Comparison of ENCODE assay signal across 10 cellular contexts in genomic region chr2:143581989-143582719, GRCh38.
DNase-seq lines count a peak whose midpoint lies in the region; ATAC-seq and TF ChIP-seq lines count a peak whose summit lies in the region.
"Had no signal": no experiment of that assay in that cellular context is flagged by ENCODE, and none has a peak within 500 bp of the region (broad histone marks: within the 10 kb centered on the region; RNA-seq: fewer than 3 reads in every experiment).

No MANE protein-coding gene starts in this region.

- ATAC-seq in GM18873 (IDR thresholded peaks at IDR 0.05; ENCODE audit: low FRiP score, unreplicated experiment) = no peak
- no peak for ATAC-seq in activated CD4-positive, alpha-beta T cell treated with anti-CD3 and anti-CD28 coated beads for 36 hours

- no peaks in the 10 kb centered on the region for H3K4me1 ChIP-seq in smooth muscle cell (ENCODE audit: low read depth)

- no peaks in the 10 kb centered on the region for H3K79me2 ChIP-seq in smooth muscle cell (ENCODE audit: low read depth)

- intact Hi-C loops in activated CD4-positive, alpha-beta memory T cell treated with anti-CD3 and anti-CD28 coated beads for 36 hours (cut with micrococcal nuclease) = no loop called here
- intact Hi-C loops in activated CD4-positive, alpha-beta T cell treated with anti-CD3 and anti-CD28 coated beads for 36 hours (cut with DNase I, micrococcal nuclease) = no loop called here

- no peak for DNase-seq in activated CD4-positive, alpha-beta memory T cell treated with anti-CD3 and anti-CD28 coated beads for 36 hours
- no peak for DNase-seq in activated CD4-positive, alpha-beta memory T cell treated with anti-CD3 and anti-CD28 coated beads, Interleukin-2, amount 10 ng/mL, durations not matched to agents 7 days and 5 days
- peak; percentile 5 for DNase-seq in NCI-H524 treated with DMSO at 0.1 percent for 48 hours (lab: John Stamatoyannopoulos, UW)
- DNase-seq in fibroblast of mammary gland (ENCODE audit: low read depth) = peak; percentile 24
- DNase-seq in smooth muscle cell (lab: John Stamatoyannopoulos, UW; ENCODE audit: unreplicated experiment) = no peak
- DNase-seq in nephron progenitor cell = no peak
- no peak for DNase-seq in activated CD4-positive, alpha-beta T cell treated with anti-CD3 and anti-CD28 coated beads for 36 hours
- DNase-seq: immature natural killer cell had no signal

- H3K4me3 ChIP-seq in fibroblast of mammary gland (ENCODE audit: control insufficient read depth, low read depth, low read length) (no peak overlapping the region), smooth muscle cell (no peak overlapping the region)

- H3K9ac ChIP-seq in smooth muscle cell (ENCODE audit: low read depth) = no peak overlapping the region

- H3K4me2 ChIP-seq in smooth muscle cell = peak overlapping the region; percentile 36

- POLR2A ChIA-PET in activated CD4-positive, alpha-beta memory T cell treated with anti-CD3 and anti-CD28 coated beads for 36 hours (lab: Charles Lee) = no interaction called here
- POLR2A ChIA-PET in activated CD4-positive, alpha-beta memory T cell treated with anti-CD3 and anti-CD28 coated beads, Interleukin-2, amount 10 ng/mL, durations not matched to agents 7 days and 5 days (lab: Charles Lee) = no interaction called here
- POLR2A ChIA-PET in activated CD4-positive, alpha-beta T cell treated with anti-CD3 and anti-CD28 coated beads for 36 hours (lab: Charles Lee) = no interaction called here

- H3K36me3 ChIP-seq in smooth muscle cell (ENCODE audit: low read depth) = no peaks in the 10 kb centered on the region

- H3F3A ChIP-seq in smooth muscle cell (ENCODE audit: low read depth) = no peaks in the 10 kb centered on the region

- peak overlapping the region; percentile 60 for H3K27ac Mint-ChIP-seq in activated CD4-positive, alpha-beta memory T cell treated with anti-CD3 and anti-CD28 coated beads for 36 hours
- no peak overlapping the region for H3K27ac Mint-ChIP-seq in activated CD4-positive, alpha-beta memory T cell treated with anti-CD3 and anti-CD28 coated beads, Interleukin-2, amount 10 ng/mL, durations not matched to agents 7 days and 5 days
- no peak overlapping the region for H3K27ac Mint-ChIP-seq in nephron progenitor cell
- H3K27ac Mint-ChIP-seq in activated CD4-positive, alpha-beta T cell treated with anti-CD3 and anti-CD28 coated beads for 36 hours = no peak overlapping the region

- no peaks in the 10 kb centered on the region for H3K27me3 ChIP-seq in smooth muscle cell (ENCODE audit: low read depth)

- no peaks in the 10 kb centered on the region for H4K20me1 ChIP-seq in smooth muscle cell (ENCODE audit: low read depth)

- peaks cover 34% of the 10 kb centered on the region for H3K4me1 Mint-ChIP-seq in activated CD4-positive, alpha-beta memory T cell treated with anti-CD3 and anti-CD28 coated beads for 36 hours (ENCODE audit: low read depth)
- H3K4me1 Mint-ChIP-seq in activated CD4-positive, alpha-beta memory T cell treated with anti-CD3 and anti-CD28 coated beads, Interleukin-2, amount 10 ng/mL, durations not matched to agents 7 days and 5 days = peaks cover 21% of the 10 kb centered on the region
- no peaks in the 10 kb centered on the region for H3K4me1 Mint-ChIP-seq in nephron progenitor cell
- peaks cover 19% of the 10 kb centered on the region for H3K4me1 Mint-ChIP-seq in activated CD4-positive, alpha-beta T cell treated with anti-CD3 and anti-CD28 coated beads for 36 hours

- 64% methylated on average over 5 of the region's 5 CpGs for WGBS in smooth muscle cell (ENCODE audit: low lambda C conversion rate)

- no peak overlapping the region for H3K27ac ChIP-seq in smooth muscle cell (ENCODE audit: low read depth)
- H3K27ac ChIP-seq: C4-2B had no signal

- TF ChIP-seq CTCF in fibroblast of mammary gland (conservative IDR thresholded peaks at IDR 0.05; ENCODE audit: control insufficient read depth, insufficient read depth, low read depth, low read length) (peak; percentile 29), smooth muscle cell (IDR thresholded peaks at IDR 0.05; ENCODE audit: borderline replicate concordance, insufficient read depth, poor library complexity, severe bottlenecking) (no peak), nephron progenitor cell (IDR thresholded peaks at IDR 0.05) (no peak)

- H3K9me3 Mint-ChIP-seq in activated CD4-positive, alpha-beta memory T cell treated with anti-CD3 and anti-CD28 coated beads for 36 hours = peaks cover 5% of the 10 kb centered on the region
- no peaks in the 10 kb centered on the region for H3K9me3 Mint-ChIP-seq in activated CD4-positive, alpha-beta memory T cell treated with anti-CD3 and anti-CD28 coated beads, Interleukin-2, amount 10 ng/mL, durations not matched to agents 7 days and 5 days
- H3K9me3 Mint-ChIP-seq in nephron progenitor cell = peaks cover 8% of the 10 kb centered on the region
- H3K9me3 Mint-ChIP-seq in activated CD4-positive, alpha-beta T cell treated with anti-CD3 and anti-CD28 coated beads for 36 hours (ENCODE audit: low read depth) = peaks cover 10% of the 10 kb centered on the region
- H3K9me3 Mint-ChIP-seq: immature natural killer cell had no signal

- H3K27me3 Mint-ChIP-seq in activated CD4-positive, alpha-beta memory T cell treated with anti-CD3 and anti-CD28 coated beads for 36 hours = no peaks in the 10 kb centered on the region
- no peaks in the 10 kb centered on the region for H3K27me3 Mint-ChIP-seq in activated CD4-positive, alpha-beta memory T cell treated with anti-CD3 and anti-CD28 coated beads, Interleukin-2, amount 10 ng/mL, durations not matched to agents 7 days and 5 days
- H3K27me3 Mint-ChIP-seq in nephron progenitor cell (ENCODE audit: low read depth, poor library complexity) = peaks cover 4% of the 10 kb centered on the region
- no peaks in the 10 kb centered on the region for H3K27me3 Mint-ChIP-seq in activated CD4-positive, alpha-beta T cell treated with anti-CD3 and anti-CD28 coated beads for 36 hours

- CTCF ChIA-PET in activated CD4-positive, alpha-beta memory T cell treated with anti-CD3 and anti-CD28 coated beads for 36 hours (lab: Charles Lee) = no interaction called here
- CTCF ChIA-PET in activated CD4-positive, alpha-beta memory T cell treated with anti-CD3 and anti-CD28 coated beads, Interleukin-2, amount 10 ng/mL, durations not matched to agents 7 days and 5 days (lab: Charles Lee) = no interaction called here
- CTCF ChIA-PET in activated CD4-positive, alpha-beta T cell treated with anti-CD3 and anti-CD28 coated beads for 36 hours (lab: Charles Lee) = no interaction called here

- peak overlapping the region; percentile 8 for H3K4me3 Mint-ChIP-seq in activated CD4-positive, alpha-beta memory T cell treated with anti-CD3 and anti-CD28 coated beads for 36 hours
- H3K4me3 Mint-ChIP-seq in activated CD4-positive, alpha-beta memory T cell treated with anti-CD3 and anti-CD28 coated beads, Interleukin-2, amount 10 ng/mL, durations not matched to agents 7 days and 5 days = no peak overlapping the region
- no peak overlapping the region for H3K4me3 Mint-ChIP-seq in nephron progenitor cell
- no peak overlapping the region for H3K4me3 Mint-ChIP-seq in activated CD4-positive, alpha-beta T cell treated with anti-CD3 and anti-CD28 coated beads for 36 hours
- H3K4me3 Mint-ChIP-seq: immature natural killer cell had no signal

- peak overlapping the region; percentile 2 for H2AFZ ChIP-seq in smooth muscle cell (ENCODE audit: low read depth)

- no peaks in the 10 kb centered on the region for H3K9me3 ChIP-seq in smooth muscle cell (replicated peaks; ENCODE audit: low read depth)

- peaks cover 34% of the 10 kb centered on the region for H3K36me3 Mint-ChIP-seq in activated CD4-positive, alpha-beta memory T cell treated with anti-CD3 and anti-CD28 coated beads for 36 hours
- peaks cover 23% of the 10 kb centered on the region for H3K36me3 Mint-ChIP-seq in activated CD4-positive, alpha-beta memory T cell treated with anti-CD3 and anti-CD28 coated beads, Interleukin-2, amount 10 ng/mL, durations not matched to agents 7 days and 5 days (ENCODE audit: low read depth)
- H3K36me3 Mint-ChIP-seq in nephron progenitor cell (ENCODE audit: low read depth) = peaks cover 6% of the 10 kb centered on the region
- H3K36me3 Mint-ChIP-seq in activated CD4-positive, alpha-beta T cell treated with anti-CD3 and anti-CD28 coated beads for 36 hours (ENCODE audit: low read depth) = peaks cover 40% of the 10 kb centered on the region

Comparison
In these comparisons a context has a peak if more than half of its experiments do, and no peak if none do; other contexts are left out.
1. DNase-seq: peak in NCI-H524 treated with DMSO at 0.1 percent for 48 hours (single experiment) and fibroblast of mammary gland (single experiment); none in activated CD4-positive, alpha-beta memory T cell treated with anti-CD3 and anti-CD28 coated beads for 36 hours (single experiment), activated CD4-positive, alpha-beta memory T cell treated with anti-CD3 and anti-CD28 coated beads, Interleukin-2, amount 10 ng/mL, durations not matched to agents 7 days and 5 days (single experiment), smooth muscle cell (single experiment), nephron progenitor cell (single experiment) and activated CD4-positive, alpha-beta T cell treated with anti-CD3 and anti-CD28 coated beads for 36 hours (single experiment).